Comparison of ENCODE assay signal across 11 cellular contexts in genomic region chr7:46000513-46000912, GRCh38.
"Had no signal": no experiment of that assay in that cellular context is flagged by ENCODE, and none has a peak within 500 bp of the region (broad histone marks: within the 10 kb centered on the region; RNA-seq: fewer than 3 reads in every experiment).

No MANE protein-coding gene starts in this region.

- H3K36me3 ChIP-seq: HAP-1 had no signal

- ATAC-seq: GM23338, HCT116 had no signal

- DNase-seq: GM23248, GOT3, H7, H9, HCEC 1CT, HFFc6 had no signal

- H3K4me3 ChIP-seq: GM23248, GM23338, HAP-1 had no signal

- H3K9me3 ChIP-seq: HAP-1 had no signal

- H3K27ac ChIP-seq: GM23248 had no signal

- H3K9ac ChIP-seq: GM23248 had no signal

- H2AFZ ChIP-seq: GM23248, GM23338 had no signal

- FAIRE-seq: H1, H54 had no signal

- H3K27ac Mint-ChIP-seq: GM23338, H9, HFFc6 had no signal

- H3K4me1 Mint-ChIP-seq: GM23338, H9 had no signal

- H3K4me1 ChIP-seq: HAP-1 had no signal

- H3K4me3 Mint-ChIP-seq: GM23338, HFFc6 had no signal

- H3K4me2 ChIP-seq: GM23338 had no signal
